11 cellular contexts compared by ENCODE assay signal in genomic region chrX:129577473-129577872, GRCh38. TPM values are rescaled to one million over a fixed set of nuclear protein-coding genes. Genes with fewer than 3 reads are reported as not detected.
DNase-seq lines count a peak whose midpoint lies in the region; FAIRE-seq and TF ChIP-seq lines count a peak whose summit lies in the region.
"Had no signal": no experiment of that assay in that cellular context is flagged by ENCODE, and none has a peak within 500 bp of the region (broad histone marks: within the 10 kb centered on the region; RNA-seq: fewer than 3 reads in every experiment).

No MANE protein-coding gene starts in this region.

- POLR2A ChIA-PET in activated CD4-positive, alpha-beta T cell treated with anti-CD3 and anti-CD28 coated beads, Interleukin-2, amount 10 ng/mL, durations not matched to agents 7 days and 5 days (lab: Charles Lee), result no interaction called here

- H4K20me1 ChIP-seq in astrocyte (ENCODE audit: insufficient read depth, low read length) (no peaks in the 10 kb centered on the region), hepatocyte (ENCODE audit: insufficient read depth, poor library complexity, severe bottlenecking) (no peaks in the 10 kb centered on the region)

- intact Hi-C loops in testis (cut with DNase I; ENCODE audit: low total_unique reads), result no loop called here

- CTCF ChIA-PET in activated CD4-positive, alpha-beta T cell treated with anti-CD3 and anti-CD28 coated beads, Interleukin-2, amount 10 ng/mL, durations not matched to agents 7 days and 5 days (lab: Charles Lee), result no interaction called here

- peaks cover 15% of the 10 kb centered on the region for H3K4me1 Mint-ChIP-seq in astrocyte (ENCODE audit: low read depth, unreplicated experiment)
- no peaks in the 10 kb centered on the region for H3K4me1 Mint-ChIP-seq in activated CD4-positive, alpha-beta T cell treated with anti-CD3 and anti-CD28 coated beads, Interleukin-2, amount 10 ng/mL, durations not matched to agents 7 days and 5 days

- H3K9me3 Mint-ChIP-seq in astrocyte (ENCODE audit: unreplicated experiment), result no peaks in the 10 kb centered on the region
- H3K9me3 Mint-ChIP-seq in activated CD4-positive, alpha-beta T cell treated with anti-CD3 and anti-CD28 coated beads, Interleukin-2, amount 10 ng/mL, durations not matched to agents 7 days and 5 days, result no peaks in the 10 kb centered on the region

- no peak for TF ChIP-seq CTCF in astrocyte (IDR thresholded peaks at IDR 0.05; ENCODE audit: insufficient read depth, low read depth, low read length)
- no peak for TF ChIP-seq CTCF in hepatocyte (IDR thresholded peaks at IDR 0.05; ENCODE audit: poor library complexity)
- TF ChIP-seq CTCF in testis (IDR thresholded peaks at IDR 0.05), result no peak

- H3K4me3 ChIP-seq in astrocyte (ENCODE audit: insufficient read depth, low read depth, low read length) (peak overlapping the region; percentile 17), hepatocyte (no peak overlapping the region), testis (no peak overlapping the region), H7 (ENCODE audit: insufficient read depth, low read depth, low read length) (no peak overlapping the region)

- no peaks in the 10 kb centered on the region for H3K79me2 ChIP-seq in astrocyte (ENCODE audit: insufficient read depth, low read length)
- no peaks in the 10 kb centered on the region for H3K79me2 ChIP-seq in hepatocyte

- no peak for TF ChIP-seq POLR2A in testis (IDR thresholded peaks at IDR 0.05)

- peaks cover 10% of the 10 kb centered on the region for H3K36me3 Mint-ChIP-seq in astrocyte (ENCODE audit: low read depth, unreplicated experiment)
- no peaks in the 10 kb centered on the region for H3K36me3 Mint-ChIP-seq in activated CD4-positive, alpha-beta T cell treated with anti-CD3 and anti-CD28 coated beads, Interleukin-2, amount 10 ng/mL, durations not matched to agents 7 days and 5 days (ENCODE audit: low read depth)

- peak overlapping the region; percentile 57 for H3K9ac ChIP-seq in astrocyte (ENCODE audit: low read length)

- DNase-seq in DMS 273 (lab: John Stamatoyannopoulos, UW; ENCODE audit: unreplicated experiment), result peak; percentile 40
- no peak for DNase-seq in DMS 273 treated with DMSO at 0.1 percent for 48 hours (lab: John Stamatoyannopoulos, UW)
- DNase-seq in astrocyte (ENCODE audit: low read depth), result peak; percentile 74
- DNase-seq in hepatocyte (ENCODE audit: low spot score), result peak; percentile 29
- DNase-seq in testis, result peak; percentile 43
- no peak for DNase-seq in activated CD4-positive, alpha-beta T cell treated with anti-CD3 and anti-CD28 coated beads, Interleukin-2, amount 10 ng/mL, durations not matched to agents 7 days and 5 days
- DNase-seq in H7, result no peak
- no peak for DNase-seq in HuH-7 (ENCODE audit: low spot score)
- DNase-seq: activated naive CD4-positive, alpha-beta T cell treated with anti-CD3 and anti-CD28 coated beads, Interleukin-2, amount 50 U/mL, for 16 hours had no signal

- H3K27ac ChIP-seq in astrocyte (ENCODE audit: low read depth, low read length) (peak overlapping the region; percentile 67), hepatocyte (peak overlapping the region; percentile 41), testis (peak overlapping the region in 1 of 2 donors; percentile 74)
- H3K27ac ChIP-seq: 22Rv1 had no signal

- no peaks in the 10 kb centered on the region for H3K9me2 ChIP-seq in hepatocyte (replicated peaks; ENCODE audit: insufficient read depth)

- FAIRE-seq in astrocyte (lab: Jason Lieb, UNC), result peak; percentile 92
- FAIRE-seq: frontal cortex had no signal

- H3K27me3 Mint-ChIP-seq in astrocyte (ENCODE audit: low read depth, unreplicated experiment), result no peaks in the 10 kb centered on the region
- H3K27me3 Mint-ChIP-seq in activated CD4-positive, alpha-beta T cell treated with anti-CD3 and anti-CD28 coated beads, Interleukin-2, amount 10 ng/mL, durations not matched to agents 7 days and 5 days, result no peaks in the 10 kb centered on the region

- WGBS in hepatocyte (ENCODE audit: low lambda C conversion rate, missing lambda C conversion rate), result 55% methylated on average over 5 of the region's 5 CpGs
- 38 to 41% methylated on average over 4 to 5 of the region's 5 CpGs for WGBS in testis, 2 donors

- H3K4me2 ChIP-seq in astrocyte (ENCODE audit: low read length), result peak overlapping the region; percentile 38
- H3K4me2 ChIP-seq in hepatocyte, result no peak overlapping the region

- no peaks in the 10 kb centered on the region for H3K27me3 ChIP-seq in astrocyte (ENCODE audit: insufficient read depth, low read length)
- no peaks in the 10 kb centered on the region for H3K27me3 ChIP-seq in hepatocyte
- no peaks in the 10 kb centered on the region for H3K27me3 ChIP-seq in testis
- no peaks in the 10 kb centered on the region for H3K27me3 ChIP-seq in H7 (ENCODE audit: control insufficient read depth, insufficient read depth, low read length)

- no peaks in the 10 kb centered on the region for H3K9me3 ChIP-seq in astrocyte (ENCODE audit: insufficient read depth, low read depth, low read length)
- no peaks in the 10 kb centered on the region for H3K9me3 ChIP-seq in hepatocyte (ENCODE audit: low read depth)
- H3K9me3 ChIP-seq in testis, result no peaks in the 10 kb centered on the region

- H3K4me3 Mint-ChIP-seq in astrocyte (ENCODE audit: unreplicated experiment), result peak overlapping the region; percentile 34
- no peak overlapping the region for H3K4me3 Mint-ChIP-seq in activated CD4-positive, alpha-beta T cell treated with anti-CD3 and anti-CD28 coated beads, Interleukin-2, amount 10 ng/mL, durations not matched to agents 7 days and 5 days

- H3K27ac Mint-ChIP-seq in astrocyte (ENCODE audit: unreplicated experiment), result peak overlapping the region; percentile 93
- no peak overlapping the region for H3K27ac Mint-ChIP-seq in activated CD4-positive, alpha-beta T cell treated with anti-CD3 and anti-CD28 coated beads, Interleukin-2, amount 10 ng/mL, durations not matched to agents 7 days and 5 days

- H3K36me3 ChIP-seq in astrocyte (ENCODE audit: insufficient read depth, low read length) (peaks cover 16% of the 10 kb centered on the region), hepatocyte (replicated peaks; ENCODE audit: insufficient read depth, low read depth) (no peaks in the 10 kb centered on the region), testis (ENCODE audit: low read depth, missing control alignments) (no peaks in the 10 kb centered on the region), H7 (replicated peaks; ENCODE audit: control insufficient read depth, insufficient read depth, low read length) (peaks cover 16% of the 10 kb centered on the region)

- peaks cover 10% of the 10 kb centered on the region for H3K4me1 ChIP-seq in astrocyte (ENCODE audit: insufficient read depth, low read length)
- H3K4me1 ChIP-seq in hepatocyte (ENCODE audit: insufficient read depth), result no peaks in the 10 kb centered on the region
- H3K4me1 ChIP-seq in testis, result no peaks in the 10 kb centered on the region

- H2AFZ ChIP-seq in astrocyte (ENCODE audit: low read depth, low read length), result no peak overlapping the region
- no peak overlapping the region for H2AFZ ChIP-seq in hepatocyte

RNA-seq across cellular contexts. Expression of gene OCRL, which starts 37.4 kb away (rescaled TPM):
- total RNA-seq in astrocyte (36.1 and 36.2 TPM in 2 replicates), hepatocyte (18.4 and 21.6 TPM in 2 replicates), testis (10 to 100 TPM; 88.2 to 94.1 TPM)
- polyA plus RNA-seq in hepatocyte (10.5 and 11.2 TPM in 2 replicates), testis (ENCODE audit: insufficient read depth, low read depth, low replicate concordance) (67.9 TPM)
- 1 to 10 TPM; 1.9 to 2.1 TPM for total RNA-seq in activated CD4-positive, alpha-beta T cell treated with anti-CD3 and anti-CD28 coated beads, Interleukin-2, amount 10 ng/mL, durations not matched to agents 7 days and 5 days
- 22.4 and 27.1 TPM in 2 replicates for total RNA-seq in H7 (2014; rRNA removed; shearing (Covaris generic))

RNA-seq across cellular contexts. Expression of gene SMARCA1, which starts 54.2 kb away (rescaled TPM):
- total RNA-seq in astrocyte, result 104 and 107 TPM in 2 replicates
- 118 and 119 TPM in 2 replicates for total RNA-seq in hepatocyte
- polyA plus RNA-seq in hepatocyte, result 66.7 and 69.0 TPM in 2 replicates
- total RNA-seq in testis, result 100 to 1,000 TPM; 190 to 208 TPM
- 79.2 TPM for polyA plus RNA-seq in testis (ENCODE audit: insufficient read depth, low read depth, low replicate concordance)
- not detected for total RNA-seq in activated CD4-positive, alpha-beta T cell treated with anti-CD3 and anti-CD28 coated beads, Interleukin-2, amount 10 ng/mL, durations not matched to agents 7 days and 5 days
- total RNA-seq in H7 (2014; rRNA removed; shearing (Covaris generic)), result 56.8 and 79.1 TPM in 2 replicates

Comparison
In these comparisons a context has a peak if more than half of its experiments do, and no peak if none do; other contexts are left out.
1. DNase-seq: peak in DMS 273 (single experiment), astrocyte (single experiment), hepatocyte (single experiment) and testis (single experiment); none in DMS 273 treated with DMSO at 0.1 percent for 48 hours (single experiment), activated CD4-positive, alpha-beta T cell treated with anti-CD3 and anti-CD28 coated beads, Interleukin-2, amount 10 ng/mL, durations not matched to agents 7 days and 5 days (single experiment), H7 (single experiment) and HuH-7 (single experiment).
2. RNA of gene SMARCA1, which starts 54.2 kb away (total RNA-seq): 190 to 208 TPM in testis, 118 to 119 TPM in hepatocyte, 104 to 107 TPM in astrocyte and 56.8 to 79.1 TPM in H7; not detected in activated CD4-positive, alpha-beta T cell treated with anti-CD3 and anti-CD28 coated beads, Interleukin-2, amount 10 ng/mL, durations not matched to agents 7 days and 5 days; every median in the first group is over 10 times any median in the second.